In genomic region chr12:93002278-93003054, GRCh38 we compare ENCODE assay signal across 13 cellular contexts.
DNase-seq lines count a peak whose midpoint lies in the region; TF ChIP-seq lines count a peak whose summit lies in the region.
"Had no signal": no experiment of that assay in that cellular context is flagged by ENCODE, and none has a peak within 500 bp of the region (broad histone marks: within the 10 kb centered on the region; RNA-seq: fewer than 3 reads in every experiment).

No MANE protein-coding gene starts in this region.

- H3K4me1 Mint-ChIP-seq in progenitor cell of endocrine pancreas (ENCODE audit: low read depth), result peaks cover 46% of the 10 kb centered on the region

- H3K36me3 ChIP-seq in ascending aorta, result no peaks in the 10 kb centered on the region

- H3K36me3 Mint-ChIP-seq in progenitor cell of endocrine pancreas (ENCODE audit: insufficient read depth), result no peaks in the 10 kb centered on the region
- H3K36me3 Mint-ChIP-seq: activated naive CD4-positive, alpha-beta T cell treated with anti-CD3 and anti-CD28 coated beads, Interleukin-2, amount 50 U/mL, for 72 hours had no signal

- H3K27me3 ChIP-seq in ascending aorta, result no peaks in the 10 kb centered on the region

- H3K4me3 ChIP-seq in ascending aorta, result no peak overlapping the region

- no peaks in the 10 kb centered on the region for H3K9me3 Mint-ChIP-seq in progenitor cell of endocrine pancreas (ENCODE audit: low read depth)
- H3K9me3 Mint-ChIP-seq: activated naive CD4-positive, alpha-beta T cell treated with anti-CD3 and anti-CD28 coated beads, Interleukin-2, amount 50 U/mL, for 72 hours had no signal

- no peaks in the 10 kb centered on the region for H3K9me3 ChIP-seq in ascending aorta

- DNase-seq in EH (ENCODE audit: low read depth) (peak; percentile 96), ascending aorta (ENCODE audit: low spot score in 2 of 2) (peak in 1 of 2 donors; percentile 75), glomerular endothelial cell (ENCODE audit: extremely low read depth, low read depth, low spot score) (peak; percentile 86), progenitor cell of endocrine pancreas (ENCODE audit: low spot score, unreplicated experiment) (no peak), cortex of kidney (lab: John Stamatoyannopoulos, UW) (no peak), SW480 (ENCODE audit: low spot score) (no peak), DMS79 treated with DMSO at 0.1 percent for 48 hours (lab: John Stamatoyannopoulos, UW) (no peak), NCI-H2081 treated with DMSO at 0.1 percent for 48 hours (lab: John Stamatoyannopoulos, UW) (no peak)
- DNase-seq: activated CD4-positive, alpha-beta T cell treated with anti-CD3 and anti-CD28 coated beads for 48 hours; DMS 273 treated with DMSO at 0.1 percent for 48 hours; NCI-H2029 treated with DMSO at 0.1 percent for 48 hours had no signal

- no peaks in the 10 kb centered on the region for H3K27me3 Mint-ChIP-seq in progenitor cell of endocrine pancreas

- TF ChIP-seq CTCF in ascending aorta (IDR thresholded peaks at IDR 0.05), result no peak
- no peak for TF ChIP-seq CTCF in progenitor cell of endocrine pancreas (IDR thresholded peaks at IDR 0.05; ENCODE audit: unreplicated experiment)

- H3K27ac ChIP-seq in ascending aorta, result peak overlapping the region; percentile 15 to 64
- H3K27ac ChIP-seq: HL-60 had no signal

- H3K27ac Mint-ChIP-seq in progenitor cell of endocrine pancreas, result peak overlapping the region; percentile 29
- H3K27ac Mint-ChIP-seq: activated naive CD4-positive, alpha-beta T cell treated with anti-CD3 and anti-CD28 coated beads, Interleukin-2, amount 50 U/mL, for 72 hours had no signal

- intact Hi-C loops in ascending aorta (cut with DNase I), result no loop called here

- peaks cover 0 to 4% of the 10 kb centered on the region in 2 donors for H3K4me1 ChIP-seq in ascending aorta

- H3K4me3 Mint-ChIP-seq in progenitor cell of endocrine pancreas (ENCODE audit: low read depth), result no peak overlapping the region

Comparison
In these comparisons a context has a peak if more than half of its experiments do, and no peak if none do; other contexts are left out.
1. DNase-seq: peak in EH (single experiment) and glomerular endothelial cell (single experiment); none in progenitor cell of endocrine pancreas (single experiment), cortex of kidney (single experiment), SW480 (single experiment), DMS79 treated with DMSO at 0.1 percent for 48 hours (single experiment) and NCI-H2081 treated with DMSO at 0.1 percent for 48 hours (single experiment).